ENCODE assay signal across 8 cellular contexts in genomic region chr4:141133146-141134006, GRCh38. TPM values are rescaled to one million over a fixed set of nuclear protein-coding genes. Genes with fewer than 3 reads are reported as not detected.
DNase-seq lines count a peak whose midpoint lies in the region; ATAC-seq, FAIRE-seq and TF ChIP-seq lines count a peak whose summit lies in the region.

RNF150 (minus strand) TSS chr4:141133469.

- peak; percentile 38 for DNase-seq in DMS 273 treated with DMSO at 0.1 percent for 48 hours (lab: John Stamatoyannopoulos, UW)
- peak; percentile 74 for DNase-seq in HuH-7 (ENCODE audit: low spot score)
- peak; percentile 77 for DNase-seq in amniotic stem cell (lab: John Stamatoyannopoulos, UW)
- DNase-seq in heart left ventricle, result peak; percentile 79 to 84 (median 83)
- DNase-seq in omental fat pad (ENCODE audit: low spot score), result peak; percentile 73
- peak; percentile 83 for DNase-seq in urothelium cell line (ENCODE audit: low spot score)

- H3K27ac ChIP-seq in OCI-LY1 (ENCODE audit: low read depth, low read length, poor library complexity, severe bottlenecking) (no peak within 1 kb of the TSS), heart left ventricle (peak within 1 kb of the TSS; percentile 82 to 96 (median 91))

- intact Hi-C loops in heart left ventricle (cut with DNase I), result loop anchor here (1.0 to 10.0 kb wide), 14 partner anchors 136 to 379 kb away; partner anchors contain the start of gene TBC1D9 (in 1 of the 10)

- ATAC-seq in GM21423 (IDR thresholded peaks at IDR 0.05; ENCODE audit: unreplicated experiment) (peak; percentile 69), heart left ventricle (peak; percentile 76 to 88 (median 86)), omental fat pad (ENCODE audit: low FRiP score) (peak; percentile 84)

- no peaks in the 10 kb centered on the region for H3F3A ChIP-seq in OCI-LY1 (ENCODE audit: insufficient read depth, low read length)

- H3K9ac ChIP-seq in OCI-LY1 (ENCODE audit: low read length), result no peak within 1 kb of the TSS

- H3K9me3 ChIP-seq in OCI-LY1 (ENCODE audit: low read length) (no peaks in the 10 kb centered on the region), heart left ventricle (no peaks in the 10 kb centered on the region)

- no peaks in the 10 kb centered on the region for H4K20me1 ChIP-seq in OCI-LY1 (ENCODE audit: insufficient read depth, low read length)

- H2AFZ ChIP-seq in OCI-LY1 (ENCODE audit: low read length), result no peak within 1 kb of the TSS

- H3K4me1 ChIP-seq in OCI-LY1 (ENCODE audit: insufficient read depth, low read length, severe bottlenecking) (peaks cover 3% of the 10 kb centered on the region), heart left ventricle (peaks cover 0 to 37% (median 4%) of the 10 kb centered on the region in 12 donors)

- TF ChIP-seq POLR2A in heart left ventricle (IDR thresholded peaks at IDR 0.05), result peak in 1 of 2 donors; percentile 25

- peak; percentile 70 for FAIRE-seq in urothelium cell line (lab: Jason Lieb, UNC)

- peak within 1 kb of the TSS; percentile 42; the same call in 1 of the 2 replicates for H3K4me2 ChIP-seq in OCI-LY1 (ENCODE audit: low read length)

- H3K4me3 ChIP-seq in OCI-LY1 (ENCODE audit: low read depth, low read length, poor library complexity, severe bottlenecking), result no peak within 1 kb of the TSS
- peak within 1 kb of the TSS; percentile 59 to 96 (median 83) for H3K4me3 ChIP-seq in heart left ventricle

- H3K79me2 ChIP-seq in OCI-LY1 (ENCODE audit: insufficient read depth, low read length), result no peaks in the 10 kb centered on the region

- TF ChIP-seq CTCF in OCI-LY1 (IDR thresholded peaks at IDR 0.05; ENCODE audit: low read length), result peak; percentile 35; the same call in 1 of the 2 replicates
- TF ChIP-seq CTCF in heart left ventricle (IDR thresholded peaks at IDR 0.05), result peak; percentile 34 to 73 (median 68)
- TF ChIP-seq CTCF in omental fat pad (IDR thresholded peaks at IDR 0.05), result peak in 1 of 3 donors; percentile 28

- WGBS in heart left ventricle, 4 donors, result 1 to 5% (median 2%) methylated on average over 13 to 50 of the region's 50 CpGs

- H3K9me2 ChIP-seq in OCI-LY1 (ENCODE audit: low read depth, low read length), result no peaks in the 10 kb centered on the region

- no peaks in the 10 kb centered on the region for H3K36me3 ChIP-seq in OCI-LY1 (ENCODE audit: insufficient read depth, low read length)
- no peaks in the 10 kb centered on the region for H3K36me3 ChIP-seq in heart left ventricle

- 0 out of 2 replicates have a peak, but pooled peaks cover 4% of the 10 kb centered on the region for H3K27me3 ChIP-seq in OCI-LY1 (ENCODE audit: insufficient read depth, low read length)
- peaks cover 0 to 43% (median 0%) of the 10 kb centered on the region in 9 donors for H3K27me3 ChIP-seq in heart left ventricle

RNA-seq across cellular contexts. Expression of gene RNF150, which starts in this region (rescaled TPM):
- total RNA-seq in heart left ventricle, result 100 to 1,000 TPM in 3 of 9 donors, 10 to 100 TPM in 6; 52.0 to 146 (median 73.3) TPM
- polyA plus RNA-seq in heart left ventricle, result 10 to 100 TPM; 11.9 to 55.9 TPM
- total RNA-seq in omental fat pad, result 10 to 100 TPM in 3 of 4 donors, 1 to 10 TPM in 1; 9.8 to 40.1 (median 15.6) TPM
